17 cellular contexts compared by ENCODE assay signal in the genomic region with DNA sequence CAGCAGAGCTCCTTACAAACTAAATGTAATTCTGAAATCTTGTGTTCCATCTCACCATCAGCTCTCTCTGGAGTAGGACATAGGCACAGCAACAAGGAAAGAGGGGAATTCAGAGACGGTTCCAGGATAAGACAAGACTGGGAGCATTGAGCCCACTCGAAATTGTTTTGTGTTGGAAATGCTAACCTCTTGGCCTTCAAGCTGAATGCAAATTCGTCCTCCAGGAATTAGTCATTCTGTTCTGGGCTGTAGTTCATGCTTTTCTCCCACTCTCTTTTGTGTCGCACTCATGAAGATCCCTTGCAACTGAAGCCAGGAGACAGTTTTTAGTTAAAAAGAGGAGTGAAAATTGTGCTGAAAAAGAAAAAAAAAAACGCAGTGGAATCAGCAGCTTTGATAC.
DNase-seq lines count a peak whose midpoint lies in the region; ATAC-seq and TF ChIP-seq lines count a peak whose summit lies in the region.
"Had no signal": no experiment of that assay in that cellular context is flagged by ENCODE, and none has a peak within 500 bp of the region (broad histone marks: within the 10 kb centered on the region; RNA-seq: fewer than 3 reads in every experiment).

No MANE protein-coding gene starts in this region.

- in situ Hi-C loops in gastrocnemius medialis (cut with MboI; ENCODE audit: low sequenced_read_pairs in 4 of 4), result no loop called here

- intact Hi-C loops in gastrocnemius medialis (cut with DNase I; ENCODE audit: low total_unique reads), result no loop called here

- H2BK12ac ChIP-seq in trophoblast cell (ENCODE audit: low read length), result no peak overlapping the region

- H2BK120ac ChIP-seq in trophoblast cell (ENCODE audit: insufficient read depth, low read length, poor library complexity), result no peak overlapping the region

- H3K4me2 ChIP-seq in trophoblast cell (ENCODE audit: low read length), result no peak overlapping the region
- H3K4me2 ChIP-seq: KMS-11 had no signal

- H3K18ac ChIP-seq in trophoblast cell (ENCODE audit: low read length), result no peak overlapping the region

- no peak overlapping the region for H3K23ac ChIP-seq in trophoblast cell (ENCODE audit: low read length)

- H3K4me1 ChIP-seq in trophoblast cell (ENCODE audit: control insufficient read depth in 1 of 2, insufficient read depth in 2 of 2, low read length in 2 of 2) (no peaks in the 10 kb centered on the region), gastrocnemius medialis (no peaks in the 10 kb centered on the region)
- H3K4me1 ChIP-seq in CD8-positive, alpha-beta memory T cell (ENCODE audit: insufficient read depth, low read length), result no peaks in the 10 kb centered on the region

- H3K36me3 ChIP-seq in trophoblast cell (ENCODE audit: control insufficient read depth in 1 of 2, insufficient read depth in 2 of 2, low read length in 2 of 2) (no peaks in the 10 kb centered on the region), gastrocnemius medialis (no peaks in the 10 kb centered on the region)
- no peaks in the 10 kb centered on the region for H3K36me3 ChIP-seq in CD8-positive, alpha-beta memory T cell (ENCODE audit: insufficient read depth, low read length)

- H3K27ac ChIP-seq in trophoblast cell (ENCODE audit: low read depth, low read length), result peak overlapping the region; percentile 48
- H3K27ac ChIP-seq in gastrocnemius medialis, result no peak overlapping the region
- no peak overlapping the region for H3K27ac ChIP-seq in CD8-positive, alpha-beta memory T cell (ENCODE audit: low read depth, low read length)
- H3K27ac ChIP-seq: KMS-11 had no signal

- no peak overlapping the region for H2AFZ ChIP-seq in trophoblast cell (ENCODE audit: insufficient read depth, low read length, poor library complexity)

- CTCF ChIA-PET in CD8-positive, alpha-beta memory T cell (lab: Charles Lee), result no interaction called here

- H3K4me3 ChIP-seq in trophoblast cell (ENCODE audit: low read depth, low read length), result no peak overlapping the region
- H3K4me3 ChIP-seq in gastrocnemius medialis, result no peak overlapping the region
- H3K4me3 ChIP-seq in CD8-positive, alpha-beta memory T cell (ENCODE audit: low read length), result no peak overlapping the region

- no peaks in the 10 kb centered on the region for H3K79me2 ChIP-seq in trophoblast cell (ENCODE audit: control insufficient read depth, insufficient read depth, low read length, poor library complexity)

- peaks cover 0 to 4% of the 10 kb centered on the region in 2 donors for H3K27me3 Mint-ChIP-seq in CD8-positive, alpha-beta memory T cell
- H3K27me3 Mint-ChIP-seq: activated CD8-positive, alpha-beta T cell treated with anti-CD3 and anti-CD28 coated beads for 36 hours; activated naive CD8-positive, alpha-beta T cell treated with anti-CD3 and anti-CD28 coated beads, Interleukin-2, amount 50 U/mL, for 24 hours had no signal

- H4K8ac ChIP-seq in trophoblast cell (ENCODE audit: low read depth, low read length), result no peak overlapping the region

- TF ChIP-seq POLR2A in gastrocnemius medialis (IDR thresholded peaks at IDR 0.05), result no peak

- no peaks in the 10 kb centered on the region for H3K4me1 Mint-ChIP-seq in CD8-positive, alpha-beta memory T cell
- H3K4me1 Mint-ChIP-seq: activated naive CD8-positive, alpha-beta T cell treated with anti-CD3 and anti-CD28 coated beads, Interleukin-2, amount 50 U/mL, for 24 hours had no signal

- ATAC-seq in GM19035 (IDR thresholded peaks at IDR 0.05; ENCODE audit: unreplicated experiment) (peak; percentile 83), HG02678 (IDR thresholded peaks at IDR 0.05; ENCODE audit: unreplicated experiment) (peak; percentile 87), HG03565 (IDR thresholded peaks at IDR 0.05; ENCODE audit: unreplicated experiment) (peak; percentile 89), gastrocnemius medialis (no peak)
- ATAC-seq: activated CD8-positive, alpha-beta T cell treated with anti-CD3 and anti-CD28 coated beads for 36 hours; activated naive CD8-positive, alpha-beta T cell treated with anti-CD3 and anti-CD28 coated beads, Interleukin-2, amount 50 U/mL, for 24 hours had no signal

- no peaks in the 10 kb centered on the region for H3K36me3 Mint-ChIP-seq in CD8-positive, alpha-beta memory T cell

- POLR2A ChIA-PET in CD8-positive, alpha-beta memory T cell (lab: Charles Lee), result no interaction called here

- H3K14ac ChIP-seq in trophoblast cell (ENCODE audit: low read length), result no peak overlapping the region

- no peak overlapping the region for H4K12ac ChIP-seq in trophoblast cell (ENCODE audit: low read depth, low read length)

- H3K9me3 Mint-ChIP-seq in CD8-positive, alpha-beta memory T cell, result peaks cover 0 to 5% (median 0%) of the 10 kb centered on the region in 5 donors
- H3K9me3 Mint-ChIP-seq: activated naive CD8-positive, alpha-beta T cell treated with anti-CD3 and anti-CD28 coated beads, Interleukin-2, amount 50 U/mL, for 24 hours had no signal

- H3K27me3 ChIP-seq in trophoblast cell (ENCODE audit: insufficient read depth, low read length) (no peaks in the 10 kb centered on the region), gastrocnemius medialis (no peaks in the 10 kb centered on the region)
- no peaks in the 10 kb centered on the region for H3K27me3 ChIP-seq in CD8-positive, alpha-beta memory T cell (ENCODE audit: insufficient read depth, low read length, poor library complexity, severe bottlenecking)

- H3K4ac ChIP-seq in trophoblast cell (ENCODE audit: low read depth, low read length), result no peak overlapping the region

- no peak overlapping the region for H3K4me3 Mint-ChIP-seq in CD8-positive, alpha-beta memory T cell
- H3K4me3 Mint-ChIP-seq: activated CD8-positive, alpha-beta T cell treated with anti-CD3 and anti-CD28 coated beads for 36 hours; activated naive CD8-positive, alpha-beta T cell treated with anti-CD3 and anti-CD28 coated beads, Interleukin-2, amount 50 U/mL, for 24 hours; endodermal cell had no signal

- WGBS in trophoblast cell (ENCODE audit: extremely low coverage, insufficient coverage, insufficient read length), result no CpG with 5 or more reads among the region's 5 CpGs

- H3K79me1 ChIP-seq in trophoblast cell (ENCODE audit: low read length), result peaks cover 12% of the 10 kb centered on the region

- H2BK5ac ChIP-seq in trophoblast cell (ENCODE audit: low read depth, low read length, poor library complexity), result no peak overlapping the region

- H4K91ac ChIP-seq in trophoblast cell (ENCODE audit: low read depth, low read length), result no peak overlapping the region

- DNase-seq in trophoblast cell (no peak), gastrocnemius medialis (no peak), HUDEP-2 (lab: John Stamatoyannopoulos, UW; ENCODE audit: unreplicated experiment in 76 of 76) (no peak)
- no peak for DNase-seq in stimulated activated CD4-positive, alpha-beta T cell treated with anti-CD3 and anti-CD28 coated beads, Interleukin-4, amount 100 ng/mL, for 1 hour
- no peak for DNase-seq in CD8-positive, alpha-beta memory T cell
- DNase-seq: activated CD8-positive, alpha-beta T cell treated with anti-CD3 and anti-CD28 coated beads for 36 hours; activated naive CD8-positive, alpha-beta T cell treated with anti-CD3 and anti-CD28 coated beads, Interleukin-2, amount 50 U/mL, for 24 hours; DMS153; endodermal cell; NCI-H2227 treated with DMSO at 0.1 percent for 48 hours; nucleus accumbens; stimulated activated CD4-positive, alpha-beta T cell treated with anti-CD3 and anti-CD28 coated beads, Interleukin-2, amount 100 ng/mL, for 48 hours; substantia nigra had no signal

- no peak for TF ChIP-seq CTCF in gastrocnemius medialis (IDR thresholded peaks at IDR 0.05 in 4 of 5, conservative IDR thresholded peaks at IDR 0.05 in 1 of 5)

- no peak overlapping the region for H3K27ac Mint-ChIP-seq in CD8-positive, alpha-beta memory T cell
- H3K27ac Mint-ChIP-seq: activated CD8-positive, alpha-beta T cell treated with anti-CD3 and anti-CD28 coated beads for 36 hours; activated naive CD8-positive, alpha-beta T cell treated with anti-CD3 and anti-CD28 coated beads, Interleukin-2, amount 50 U/mL, for 24 hours; endodermal cell had no signal

- H3K9me3 ChIP-seq in trophoblast cell (ENCODE audit: insufficient read depth, low read depth, low read length), result no peaks in the 10 kb centered on the region
- H3K9me3 ChIP-seq in gastrocnemius medialis, result no peaks in the 10 kb centered on the region
- no peaks in the 10 kb centered on the region for H3K9me3 ChIP-seq in CD8-positive, alpha-beta memory T cell (ENCODE audit: low read length)

- H3K9ac ChIP-seq in trophoblast cell (ENCODE audit: low read length), result no peak overlapping the region
- H3K9ac ChIP-seq: KMS-11 had no signal

- no peak overlapping the region for H2AK5ac ChIP-seq in trophoblast cell (ENCODE audit: low read length)

Comparison
In these comparisons a context has a peak if more than half of its experiments do, and no peak if none do; other contexts are left out.
1. ATAC-seq: peak in GM19035 (single experiment), HG02678 (single experiment) and HG03565 (single experiment); none in gastrocnemius medialis (0 of 2).